ENCODE assay signal across 5 cellular contexts in the genomic region with DNA sequence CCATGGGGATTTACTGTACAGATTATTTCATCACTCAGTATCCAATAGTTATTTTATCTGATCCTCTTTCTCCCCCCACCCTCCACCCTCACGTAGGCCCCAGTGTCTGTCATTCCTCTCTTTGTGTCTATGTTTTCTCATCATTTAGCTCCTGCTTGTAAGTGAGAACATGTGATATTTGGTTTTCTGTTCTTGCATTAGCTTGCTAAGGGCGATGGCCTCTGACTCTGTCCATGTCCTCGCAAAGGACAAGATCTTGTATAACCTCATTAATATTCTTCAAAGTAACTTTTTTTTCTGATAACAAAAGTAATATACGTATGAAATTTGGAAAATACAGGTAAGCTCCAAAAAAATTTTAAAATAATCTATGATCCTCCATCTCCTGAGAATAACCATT.
"Had no signal": no experiment of that assay in that cellular context is flagged by ENCODE, and none has a peak within 500 bp of the region (broad histone marks: within the 10 kb centered on the region; RNA-seq: fewer than 3 reads in every experiment).

No MANE protein-coding gene starts in this region.

- ATAC-seq: HepG2, K562 had no signal

- DNase-seq: IMR-90, KBM-7, KG1 had no signal
